ENCODE assay signal across 10 cellular contexts in genomic region chr4:182306792-182307507, GRCh38.
DNase-seq lines count a peak whose midpoint lies in the region; ATAC-seq and TF ChIP-seq lines count a peak whose summit lies in the region.
"Had no signal": no experiment of that assay in that cellular context is flagged by ENCODE, and none has a peak within 500 bp of the region (broad histone marks: within the 10 kb centered on the region; RNA-seq: fewer than 3 reads in every experiment).

No MANE protein-coding gene starts in this region.

- no peak overlapping the region for H3K4me3 Mint-ChIP-seq in mesothelial cell of epicardium

- peaks cover 3% of the 10 kb centered on the region for H3K9me3 Mint-ChIP-seq in mesothelial cell of epicardium

- H3K4me3 ChIP-seq in GM12865 (ENCODE audit: low read depth, low read length): no peak overlapping the region
- no peak overlapping the region for H3K4me3 ChIP-seq in WERI-Rb-1 (ENCODE audit: low read depth, low read length)

- H3K27me3 ChIP-seq in WERI-Rb-1 (ENCODE audit: insufficient read depth, low read depth, severe bottlenecking): no peaks in the 10 kb centered on the region

- H3K9me3 ChIP-seq in WERI-Rb-1 (ENCODE audit: severe bottlenecking): no peaks in the 10 kb centered on the region

- no peaks in the 10 kb centered on the region for H3K27me3 Mint-ChIP-seq in mesothelial cell of epicardium (ENCODE audit: low read depth)

- ATAC-seq in HG02588 (IDR thresholded peaks at IDR 0.05; ENCODE audit: unreplicated experiment): no peak

- no peaks in the 10 kb centered on the region for H3K4me1 Mint-ChIP-seq in mesothelial cell of epicardium

- no peak overlapping the region for H3K27ac Mint-ChIP-seq in mesothelial cell of epicardium

- DNase-seq in GM12865 (ENCODE audit: low read depth) (peak; percentile 42), NCI-H1436 (lab: John Stamatoyannopoulos, UW) (peak; percentile 70), WERI-Rb-1 (no peak), mesothelial cell of epicardium (ENCODE audit: low spot score in 2 of 2, unreplicated experiment in 2 of 2) (no peak), midbrain (lab: John Stamatoyannopoulos, UW) (no peak), NCI-H2227 treated with DMSO at 0.1 percent for 48 hours (lab: John Stamatoyannopoulos, UW) (no peak), GM19238 (ENCODE audit: insufficient read length, low spot score) (no peak)
- DNase-seq: activated effector memory CD4-positive, alpha-beta T cell treated with anti-CD3 and anti-CD28 coated beads, Interleukin-2, amount 50 U/mL, for 16 hours; GDM1 had no signal

- no peaks in the 10 kb centered on the region for H3K36me3 ChIP-seq in WERI-Rb-1

- peaks cover 3% of the 10 kb centered on the region for H3K36me3 Mint-ChIP-seq in mesothelial cell of epicardium

- H3K27ac ChIP-seq in WERI-Rb-1: no peak overlapping the region

- TF ChIP-seq CTCF in GM12865 (IDR thresholded peaks at IDR 0.05; ENCODE audit: insufficient read depth, low read depth, low read length, missing control alignments): no peak
- 0 out of 2 replicates have a peak, but pooled peaks have one; percentile 16 for TF ChIP-seq CTCF in WERI-Rb-1 (IDR thresholded peaks at IDR 0.05; ENCODE audit: low read depth, low read length)
- TF ChIP-seq CTCF in mesothelial cell of epicardium (IDR thresholded peaks at IDR 0.05; ENCODE audit: unreplicated experiment): peak; percentile 13

Comparison
In these comparisons a context has a peak if more than half of its experiments do, and no peak if none do; other contexts are left out.
1. DNase-seq: peak in GM12865 (single experiment) and NCI-H1436 (single experiment); none in WERI-Rb-1 (single experiment), mesothelial cell of epicardium (0 of 2), midbrain (single experiment), NCI-H2227 treated with DMSO at 0.1 percent for 48 hours (single experiment) and GM19238 (single experiment).